17 cellular contexts compared by ENCODE assay signal in genomic region chr11:6410695-6411430, GRCh38. TPM values are rescaled to one million over a fixed set of nuclear protein-coding genes. Genes with fewer than 3 reads are reported as not detected.
"Had no signal": no experiment of that assay in that cellular context is flagged by ENCODE, and none has a peak within 500 bp of the region (broad histone marks: within the 10 kb centered on the region; RNA-seq: fewer than 3 reads in every experiment).

No MANE protein-coding gene starts in this region.

- H3K4me2 ChIP-seq: SK-N-SH had no signal

- H3K27me3 Mint-ChIP-seq: activated naive CD8-positive, alpha-beta T cell treated with anti-CD3 and anti-CD28 coated beads, Interleukin-2, amount 10 ng/mL, durations not matched to agents 7 days and 5 days; memory B cell; stimulated activated naive CD8-positive, alpha-beta T cell treated with anti-CD3 and anti-CD28 coated beads, Interleukin-15, amount 100 ng/mL, for 72 hours had no signal

- H3K4me1 ChIP-seq: breast epithelium, gastrocnemius medialis had no signal

- H3K27ac Mint-ChIP-seq: activated CD8-positive, alpha-beta T cell treated with anti-CD3 and anti-CD28 coated beads, Interleukin-2, amount 10 ng/mL, durations not matched to agents 7 days and 5 days; activated naive CD8-positive, alpha-beta T cell treated with anti-CD3 and anti-CD28 coated beads, Interleukin-2, amount 10 ng/mL, durations not matched to agents 7 days and 5 days; memory B cell; nephron progenitor cell had no signal

- H3K4me3 ChIP-seq: ascending aorta, breast epithelium, gastrocnemius medialis, left lung had no signal

- H3K4me3 Mint-ChIP-seq: activated CD8-positive, alpha-beta T cell treated with anti-CD3 and anti-CD28 coated beads, Interleukin-2, amount 10 ng/mL, durations not matched to agents 7 days and 5 days; activated naive CD8-positive, alpha-beta T cell treated with anti-CD3 and anti-CD28 coated beads, Interleukin-2, amount 10 ng/mL, durations not matched to agents 7 days and 5 days; memory B cell; nephron progenitor cell; stimulated activated naive CD8-positive, alpha-beta T cell treated with anti-CD3 and anti-CD28 coated beads, Interleukin-15, amount 100 ng/mL, for 72 hours had no signal

- ATAC-seq: activated CD8-positive, alpha-beta T cell treated with anti-CD3 and anti-CD28 coated beads, Interleukin-2, amount 10 ng/mL, durations not matched to agents 7 days and 5 days; gastrocnemius medialis; left lung; sciatic nerve; stimulated activated naive CD8-positive, alpha-beta T cell treated with anti-CD3 and anti-CD28 coated beads, Interleukin-15, amount 100 ng/mL, for 72 hours had no signal

- H3K36me3 ChIP-seq: breast epithelium, gastrocnemius medialis had no signal

- H3K9ac ChIP-seq: SK-N-SH had no signal

- H3K9me3 Mint-ChIP-seq: activated naive CD8-positive, alpha-beta T cell treated with anti-CD3 and anti-CD28 coated beads, Interleukin-2, amount 10 ng/mL, durations not matched to agents 7 days and 5 days; memory B cell; nephron progenitor cell; stimulated activated naive CD8-positive, alpha-beta T cell treated with anti-CD3 and anti-CD28 coated beads, Interleukin-15, amount 100 ng/mL, for 72 hours had no signal

- H3K27me3 ChIP-seq: ascending aorta, breast epithelium, gastrocnemius medialis, left lung had no signal

- H3K27ac ChIP-seq: ascending aorta, breast epithelium, epithelial cell of prostate, gastrocnemius medialis, left lung had no signal

- H3K9me3 ChIP-seq: ascending aorta, breast epithelium, gastrocnemius medialis, left lung, SK-N-SH had no signal

- DNase-seq: activated CD4-positive, alpha-beta T cell treated with anti-CD3 and anti-CD28 coated beads for 4 hours; activated CD8-positive, alpha-beta memory T cell treated with anti-CD3 and anti-CD28 coated beads, Interleukin-2, amount 50 U/mL, for 4 hours; activated CD8-positive, alpha-beta T cell treated with anti-CD3 and anti-CD28 coated beads, Interleukin-2, amount 10 ng/mL, durations not matched to agents 7 days and 5 days; activated gamma-delta T cell treated with Interleukin-2 at 50 U/mL for 16 hours; activated naive CD8-positive, alpha-beta T cell treated with anti-CD3 and anti-CD28 coated beads, Interleukin-2, amount 10 ng/mL, durations not matched to agents 7 days and 5 days; dermis blood vessel endothelial cell; gastrocnemius medialis; left lung; nephron progenitor cell; SK-N-SH; stimulated activated naive CD8-positive, alpha-beta T cell treated with anti-CD3 and anti-CD28 coated beads, Interleukin-15, amount 100 ng/mL, for 72 hours; T-helper 1 cell had no signal

RNA-seq across cellular contexts. Expression of gene HPX, which starts 29.9 kb away (rescaled TPM):
- total RNA-seq: activated CD8-positive, alpha-beta T cell treated with anti-CD3 and anti-CD28 coated beads, Interleukin-2, amount 10 ng/mL, durations not matched to agents 7 days and 5 days had no signal
